In genomic region chr9:66812958-66813357, GRCh38 we compare ENCODE assay signal across 7 cellular contexts.
DNase-seq lines count a peak whose midpoint lies in the region; ATAC-seq and TF ChIP-seq lines count a peak whose summit lies in the region.
"Not testable (repeated sequence)": the region's sequence is repeated elsewhere in the genome, so short reads cannot be mapped to it uniquely, and the experiment has no call there.

No MANE protein-coding gene starts in this region.

- peak; percentile 88 for ATAC-seq in GM23338
- ATAC-seq in sciatic nerve = peak; percentile 59

- not testable (repeated sequence) for H3F3A ChIP-seq in GM23338 (replicated peaks; ENCODE audit: low read depth)

- H3K4me3 Mint-ChIP-seq in GM23338 (peak overlapping the region; percentile 42; the same call in 2 of the 3 replicates), brain (peak overlapping the region in 1 of 5 experiments; percentile 29), endodermal cell (peak overlapping the region; percentile 26)
- not testable (repeated sequence) for H3K4me3 Mint-ChIP-seq in nephron progenitor cell

- peak overlapping the region; percentile 96 for H3K27ac Mint-ChIP-seq in GM23338
- peak overlapping the region in 4 of 5 experiments; percentile 48 to 94 (median 90) for H3K27ac Mint-ChIP-seq in brain
- H3K27ac Mint-ChIP-seq in endodermal cell = peak overlapping the region; percentile 93
- peak overlapping the region; percentile 57 for H3K27ac Mint-ChIP-seq in nephron progenitor cell

- H3K4me3 ChIP-seq in GM23338 (peak overlapping the region; percentile 40), iPS-20b (ENCODE audit: low read length) (peak overlapping the region; percentile 47; the same call in 1 of the 2 replicates)
- H3K4me3 ChIP-seq in endodermal cell (ENCODE audit: low read length) = not testable (repeated sequence)

- not testable (repeated sequence) for H3K9me2 ChIP-seq in GM23338 (ENCODE audit: insufficient read depth)

- H4K20me1 ChIP-seq in GM23338 (replicated peaks; ENCODE audit: insufficient read depth) = not testable (repeated sequence)

- not testable (repeated sequence) for TF ChIP-seq CTCF in GM23338 (conservative IDR thresholded peaks at IDR 0.05; ENCODE audit: low read depth in 2 of 2); brain (conservative IDR thresholded peaks at IDR 0.05); endodermal cell (conservative IDR thresholded peaks at IDR 0.05); nephron progenitor cell (IDR thresholded peaks at IDR 0.05)

- DNase-seq in GM23338 (ENCODE audit: low spot score) (peak; percentile 29), LHCN-M2 (ENCODE audit: low read depth) (peak; percentile 21), endodermal cell (peak; percentile 57)
- not testable (repeated sequence) for DNase-seq in nephron progenitor cell; sciatic nerve (ENCODE audit: low spot score)

- not testable (repeated sequence) for H3K9me3 ChIP-seq in endodermal cell (ENCODE audit: control insufficient read depth, low read length); iPS-20b (ENCODE audit: insufficient read depth, low read depth, low read length)

- intact Hi-C loops in sciatic nerve (cut with DNase I) = not testable (repeated sequence)

- H3K27me3 ChIP-seq in GM23338 (ENCODE audit: insufficient read depth); endodermal cell (ENCODE audit: control insufficient read depth, insufficient read depth, low read length, poor library complexity, severe bottlenecking); iPS-20b (ENCODE audit: insufficient read depth, low read length): not testable (repeated sequence)

- H3K4me1 ChIP-seq in GM23338 (ENCODE audit: insufficient read depth); endodermal cell (ENCODE audit: control insufficient read depth, insufficient read depth, low read length); iPS-20b (ENCODE audit: insufficient read depth, low read length): not testable (repeated sequence)

- peaks cover 12% of the 10 kb centered on the region for H3K36me3 Mint-ChIP-seq in GM23338 (ENCODE audit: low read depth)
- H3K36me3 Mint-ChIP-seq in brain; endodermal cell (ENCODE audit: low read depth); nephron progenitor cell (ENCODE audit: low read depth): not testable (repeated sequence)

- peaks cover 13% of the 10 kb centered on the region for H3K9me3 Mint-ChIP-seq in GM23338
- H3K9me3 Mint-ChIP-seq in brain, endodermal cell, nephron progenitor cell: not testable (repeated sequence)

- H3K79me2 ChIP-seq in GM23338 (replicated peaks; ENCODE audit: insufficient read depth) = not testable (repeated sequence)

- H3K27me3 Mint-ChIP-seq in GM23338 (ENCODE audit: insufficient read depth, low read depth, poor library complexity); brain; endodermal cell (ENCODE audit: insufficient read depth); nephron progenitor cell (ENCODE audit: low read depth, poor library complexity): not testable (repeated sequence)

- not testable (repeated sequence) for H3K36me3 ChIP-seq in GM23338 (ENCODE audit: insufficient read depth); endodermal cell (ENCODE audit: control insufficient read depth, insufficient read depth, low read length); iPS-20b (ENCODE audit: insufficient read depth, low read depth, low read length)

- H3K4me2 ChIP-seq in GM23338 = peak overlapping the region; percentile 70

- not testable (repeated sequence) for H3K9ac ChIP-seq in endodermal cell (ENCODE audit: extremely low read depth, low read length, poor library complexity, severe bottlenecking)
- H3K9ac ChIP-seq in iPS-20b (ENCODE audit: low read depth, low read length) = peak overlapping the region; percentile 76

- not testable (repeated sequence) for H3K4me1 Mint-ChIP-seq in GM23338, endodermal cell, nephron progenitor cell
- H3K4me1 Mint-ChIP-seq in brain = peaks cover 13% of the 10 kb centered on the region

- H2AFZ ChIP-seq in GM23338 = not testable (repeated sequence)

- 43% methylated on average over 1 of the region's 2 CpGs; no CpG with 5 or more reads in 1 of the 2 experiments for WGBS in endodermal cell (ENCODE audit: insufficient coverage in 1 of 2, insufficient read length in 1 of 2), 2 experiments

- H3K27ac ChIP-seq in GM23338 (ENCODE audit: low read depth) (peak overlapping the region; percentile 100), endodermal cell (ENCODE audit: low read depth, low read length) (peak overlapping the region; percentile 81)
- H3K27ac ChIP-seq in iPS-20b (ENCODE audit: low read length) = not testable (repeated sequence)

TF ChIP-seq in GM23338, 12 proteins besides CTCF, POLR2A, EP300 and RAD21:
- TF ChIP-seq, protein P1, sequence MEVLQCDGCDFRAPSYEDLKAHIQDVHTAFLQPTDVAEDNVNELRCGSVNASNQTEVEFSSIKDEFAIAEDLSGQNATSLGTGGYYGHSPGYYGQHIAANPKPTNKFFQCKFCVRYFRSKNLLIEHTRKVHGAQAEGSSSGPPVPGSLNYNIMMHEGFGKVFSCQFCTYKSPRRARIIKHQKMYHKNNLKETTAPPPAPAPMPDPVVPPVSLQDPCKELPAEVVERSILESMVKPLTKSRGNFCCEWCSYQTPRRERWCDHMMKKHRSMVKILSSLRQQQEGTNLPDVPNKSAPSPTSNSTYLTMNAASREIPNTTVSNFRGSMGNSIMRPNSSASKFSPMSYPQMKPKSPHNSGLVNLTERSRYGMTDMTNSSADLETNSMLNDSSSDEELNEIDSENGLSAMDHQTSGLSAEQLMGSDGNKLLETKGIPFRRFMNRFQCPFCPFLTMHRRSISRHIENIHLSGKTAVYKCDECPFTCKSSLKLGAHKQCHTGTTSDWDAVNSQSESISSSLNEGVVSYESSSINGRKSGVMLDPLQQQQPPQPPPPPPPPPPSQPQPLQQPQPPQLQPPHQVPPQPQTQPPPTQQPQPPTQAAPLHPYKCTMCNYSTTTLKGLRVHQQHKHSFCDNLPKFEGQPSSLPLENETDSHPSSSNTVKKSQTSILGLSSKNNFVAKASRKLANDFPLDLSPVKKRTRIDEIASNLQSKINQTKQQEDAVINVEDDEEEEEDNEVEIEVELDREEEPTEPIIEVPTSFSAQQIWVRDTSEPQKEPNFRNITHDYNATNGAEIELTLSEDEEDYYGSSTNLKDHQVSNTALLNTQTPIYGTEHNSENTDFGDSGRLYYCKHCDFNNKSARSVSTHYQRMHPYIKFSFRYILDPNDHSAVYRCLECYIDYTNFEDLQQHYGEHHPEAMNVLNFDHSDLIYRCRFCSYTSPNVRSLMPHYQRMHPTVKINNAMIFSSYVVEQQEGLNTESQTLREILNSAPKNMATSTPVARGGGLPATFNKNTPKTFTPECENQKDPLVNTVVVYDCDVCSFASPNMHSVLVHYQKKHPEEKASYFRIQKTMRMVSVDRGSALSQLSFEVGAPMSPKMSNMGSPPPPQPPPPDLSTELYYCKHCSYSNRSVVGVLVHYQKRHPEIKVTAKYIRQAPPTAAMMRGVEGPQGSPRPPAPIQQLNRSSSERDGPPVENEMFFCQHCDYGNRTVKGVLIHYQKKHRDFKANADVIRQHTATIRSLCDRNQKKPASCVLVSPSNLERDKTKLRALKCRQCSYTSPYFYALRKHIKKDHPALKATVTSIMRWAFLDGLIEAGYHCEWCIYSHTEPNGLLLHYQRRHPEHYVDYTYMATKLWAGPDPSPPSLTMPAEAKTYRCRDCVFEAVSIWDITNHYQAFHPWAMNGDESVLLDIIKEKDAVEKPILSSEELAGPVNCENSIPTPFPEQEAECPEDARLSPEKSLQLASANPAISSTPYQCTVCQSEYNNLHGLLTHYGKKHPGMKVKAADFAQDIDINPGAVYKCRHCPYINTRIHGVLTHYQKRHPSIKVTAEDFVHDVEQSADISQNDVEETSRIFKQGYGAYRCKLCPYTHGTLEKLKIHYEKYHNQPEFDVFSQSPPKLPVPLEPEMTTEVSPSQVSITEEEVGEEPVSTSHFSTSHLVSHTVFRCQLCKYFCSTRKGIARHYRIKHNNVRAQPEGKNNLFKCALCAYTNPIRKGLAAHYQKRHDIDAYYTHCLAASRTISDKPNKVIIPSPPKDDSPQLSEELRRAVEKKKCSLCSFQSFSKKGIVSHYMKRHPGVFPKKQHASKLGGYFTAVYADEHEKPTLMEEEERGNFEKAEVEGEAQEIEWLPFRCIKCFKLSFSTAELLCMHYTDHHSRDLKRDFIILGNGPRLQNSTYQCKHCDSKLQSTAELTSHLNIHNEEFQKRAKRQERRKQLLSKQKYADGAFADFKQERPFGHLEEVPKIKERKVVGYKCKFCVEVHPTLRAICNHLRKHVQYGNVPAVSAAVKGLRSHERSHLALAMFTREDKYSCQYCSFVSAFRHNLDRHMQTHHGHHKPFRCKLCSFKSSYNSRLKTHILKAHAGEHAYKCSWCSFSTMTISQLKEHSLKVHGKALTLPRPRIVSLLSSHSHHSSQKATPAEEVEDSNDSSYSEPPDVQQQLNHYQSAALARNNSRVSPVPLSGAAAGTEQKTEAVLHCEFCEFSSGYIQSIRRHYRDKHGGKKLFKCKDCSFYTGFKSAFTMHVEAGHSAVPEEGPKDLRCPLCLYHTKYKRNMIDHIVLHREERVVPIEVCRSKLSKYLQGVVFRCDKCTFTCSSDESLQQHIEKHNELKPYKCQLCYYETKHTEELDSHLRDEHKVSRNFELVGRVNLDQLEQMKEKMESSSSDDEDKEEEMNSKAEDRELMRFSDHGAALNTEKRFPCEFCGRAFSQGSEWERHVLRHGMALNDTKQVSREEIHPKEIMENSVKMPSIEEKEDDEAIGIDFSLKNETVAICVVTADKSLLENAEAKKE (CRISPR knock-in tag; IDR thresholded peaks at IDR 0.05) = peak; percentile 23; the same call in 1 of the 2 replicates
